1 cellular context compared by ENCODE assay signal in the genomic region with DNA sequence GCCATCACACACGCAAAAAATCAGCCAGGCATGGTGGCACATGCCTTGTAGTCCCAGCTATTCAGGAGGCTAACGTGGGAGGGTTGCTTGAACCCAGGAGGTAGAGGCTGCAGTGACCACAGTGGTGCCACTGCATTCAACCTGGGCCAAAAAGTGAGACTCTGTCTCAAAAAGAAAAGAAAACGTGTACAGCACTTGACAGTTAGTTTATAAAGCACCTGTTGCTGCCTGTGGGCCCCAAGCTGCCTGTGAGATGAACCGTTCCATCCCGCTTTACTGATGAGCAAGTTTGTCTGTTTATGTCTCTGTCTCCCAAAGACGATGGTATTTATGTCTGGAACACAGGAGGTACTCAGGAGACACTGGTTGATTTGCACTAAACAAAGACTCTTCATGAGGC.
TF ChIP-seq lines count a peak whose summit lies in the region.

No MANE protein-coding gene starts in this region.

TF ChIP-seq in IMR-90, 13 proteins besides CTCF, POLR2A, EP300 and RAD21:
- TF ChIP-seq FOS (IDR thresholded peaks at IDR 0.05; ENCODE audit: low read depth, low read length) = no peak
- no peak for TF ChIP-seq CHD1 (IDR thresholded peaks at IDR 0.05; ENCODE audit: low read depth, low read length)
- no peak for TF ChIP-seq MXI1 (IDR thresholded peaks at IDR 0.05; ENCODE audit: borderline replicate concordance, low read depth, low read length)
- TF ChIP-seq NFE2L2 (IDR thresholded peaks at IDR 0.05; ENCODE audit: low read depth, low read length) = no peak
- TF ChIP-seq, protein P1, sequence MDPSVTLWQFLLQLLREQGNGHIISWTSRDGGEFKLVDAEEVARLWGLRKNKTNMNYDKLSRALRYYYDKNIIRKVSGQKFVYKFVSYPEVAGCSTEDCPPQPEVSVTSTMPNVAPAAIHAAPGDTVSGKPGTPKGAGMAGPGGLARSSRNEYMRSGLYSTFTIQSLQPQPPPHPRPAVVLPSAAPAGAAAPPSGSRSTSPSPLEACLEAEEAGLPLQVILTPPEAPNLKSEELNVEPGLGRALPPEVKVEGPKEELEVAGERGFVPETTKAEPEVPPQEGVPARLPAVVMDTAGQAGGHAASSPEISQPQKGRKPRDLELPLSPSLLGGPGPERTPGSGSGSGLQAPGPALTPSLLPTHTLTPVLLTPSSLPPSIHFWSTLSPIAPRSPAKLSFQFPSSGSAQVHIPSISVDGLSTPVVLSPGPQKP (IDR thresholded peaks at IDR 0.05; ENCODE audit: borderline replicate concordance, low read depth, low read length) = no peak
- no peak for TF ChIP-seq RCOR1 (IDR thresholded peaks at IDR 0.05; ENCODE audit: insufficient replicate concordance, low read length)
- no peak for TF ChIP-seq MAFK (IDR thresholded peaks at IDR 0.05; ENCODE audit: low read depth, low read length)
- TF ChIP-seq, protein P2, sequence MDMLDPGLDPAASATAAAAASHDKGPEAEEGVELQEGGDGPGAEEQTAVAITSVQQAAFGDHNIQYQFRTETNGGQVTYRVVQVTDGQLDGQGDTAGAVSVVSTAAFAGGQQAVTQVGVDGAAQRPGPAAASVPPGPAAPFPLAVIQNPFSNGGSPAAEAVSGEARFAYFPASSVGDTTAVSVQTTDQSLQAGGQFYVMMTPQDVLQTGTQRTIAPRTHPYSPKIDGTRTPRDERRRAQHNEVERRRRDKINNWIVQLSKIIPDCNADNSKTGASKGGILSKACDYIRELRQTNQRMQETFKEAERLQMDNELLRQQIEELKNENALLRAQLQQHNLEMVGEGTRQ (IDR thresholded peaks at IDR 0.05; ENCODE audit: low read depth, low read length) = no peak
- TF ChIP-seq SMC3 (IDR thresholded peaks at IDR 0.05; ENCODE audit: low read depth, low read length) = no peak
